In the genomic region with DNA sequence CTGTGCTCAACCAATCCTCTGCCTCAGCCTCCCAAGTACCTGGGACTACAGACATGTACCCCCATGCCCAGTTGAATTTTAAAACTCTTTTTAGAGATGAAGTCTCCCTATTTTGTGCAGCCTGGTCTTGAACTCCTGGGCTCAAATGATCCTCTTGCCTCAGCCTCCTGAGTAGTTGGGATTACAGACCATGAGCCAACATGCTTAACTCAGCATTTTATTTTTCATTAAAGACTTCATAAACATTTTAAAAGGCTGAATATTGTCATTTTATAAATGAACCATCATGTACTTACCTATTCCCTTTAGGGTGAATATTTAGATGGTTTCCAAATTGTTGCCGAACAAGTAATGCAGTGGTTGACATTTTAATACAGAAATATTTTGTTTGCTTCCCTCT, we compare ENCODE assay signal across 24 cellular contexts.
"Had no signal": no experiment of that assay in that cellular context is flagged by ENCODE, and none has a peak within 500 bp of the region (broad histone marks: within the 10 kb centered on the region; RNA-seq: fewer than 3 reads in every experiment).

No MANE protein-coding gene starts in this region.

- H3K4me3 ChIP-seq: breast epithelium, esophagus squamous epithelium, heart right ventricle, lower lobe of right lung, sigmoid colon, smooth muscle cell, transverse colon, uterus had no signal

- H3K4me3 Mint-ChIP-seq: activated CD4-positive, alpha-beta T cell treated with anti-CD3 and anti-CD28 coated beads, Interleukin-2, amount 10 ng/mL, durations not matched to agents 7 days and 5 days; activated CD8-positive, alpha-beta T cell treated with anti-CD3 and anti-CD28 coated beads for 36 hours; activated T-cell treated with anti-CD3 and anti-CD28 coated beads, Interleukin-2, amount 50 U/mL, for 4 hours; activated T-helper 17 cell treated with anti-CD3 and anti-CD28 coated beads, Interleukin-2, amount 50 U/mL, for 72 hours; naive thymus-derived CD8-positive, alpha-beta T cell had no signal

- H3K4me1 ChIP-seq: uterus had no signal

- H3K9me3 ChIP-seq: breast epithelium, esophagus squamous epithelium, lower lobe of right lung, sigmoid colon, transverse colon, uterus had no signal

- H3K27ac Mint-ChIP-seq: activated CD4-positive, alpha-beta T cell treated with anti-CD3 and anti-CD28 coated beads, Interleukin-2, amount 10 ng/mL, durations not matched to agents 7 days and 5 days; activated CD8-positive, alpha-beta T cell treated with anti-CD3 and anti-CD28 coated beads for 36 hours; activated naive CD4-positive, alpha-beta T cell treated with anti-CD3 and anti-CD28 coated beads, Interleukin-2, amount 50 U/mL, for 72 hours; activated T-helper 17 cell treated with anti-CD3 and anti-CD28 coated beads, Interleukin-2, amount 50 U/mL, for 72 hours had no signal

- H3K27me3 Mint-ChIP-seq: activated CD4-positive, alpha-beta T cell treated with anti-CD3 and anti-CD28 coated beads, Interleukin-2, amount 10 ng/mL, durations not matched to agents 7 days and 5 days; activated CD8-positive, alpha-beta T cell treated with anti-CD3 and anti-CD28 coated beads for 36 hours; activated T-helper 17 cell treated with anti-CD3 and anti-CD28 coated beads, Interleukin-2, amount 50 U/mL, for 72 hours; naive thymus-derived CD8-positive, alpha-beta T cell had no signal

- H3K36me3 ChIP-seq: breast epithelium, esophagus squamous epithelium, heart right ventricle, lower lobe of right lung, sigmoid colon, transverse colon, uterus had no signal

- H3K27me3 ChIP-seq: breast epithelium, esophagus squamous epithelium, heart right ventricle, sigmoid colon, transverse colon, uterus had no signal

- DNase-seq: activated CD4-positive, alpha-beta T cell treated with anti-CD3 and anti-CD28 coated beads for 1 hour; activated CD4-positive, alpha-beta T cell treated with anti-CD3 and anti-CD28 coated beads, Interleukin-2, amount 10 ng/mL, durations not matched to agents 7 days and 5 days; activated CD8-positive, alpha-beta T cell treated with anti-CD3 and anti-CD28 coated beads for 36 hours; activated gamma-delta T cell treated with Interleukin-2 at 50 U/mL for 16 hours; activated T-cell treated with anti-CD3 and anti-CD28 coated beads, Interleukin-2, amount 50 U/mL, for 4 hours; central memory CD4-positive, alpha-beta T cell; effector CD8-positive, alpha-beta T cell; esophagus squamous epithelium; foreskin melanocyte; heart right ventricle; kidney glomerular epithelial cell; lower lobe of right lung; mesenchymal stem cell; naive thymus-derived CD8-positive, alpha-beta T cell; sigmoid colon; stimulated activated CD4-positive, alpha-beta T cell treated with anti-CD3 and anti-CD28 coated beads, Interleukin-1b, Interleukin-23, amount 100 ng/mL, for 48 hours; stimulated activated naive CD4-positive, alpha-beta T cell treated with Interleukin-2 at 50 U/mL for 16 hours; T-helper 2 cell; transverse colon; uterus had no signal
